In the genomic region with DNA sequence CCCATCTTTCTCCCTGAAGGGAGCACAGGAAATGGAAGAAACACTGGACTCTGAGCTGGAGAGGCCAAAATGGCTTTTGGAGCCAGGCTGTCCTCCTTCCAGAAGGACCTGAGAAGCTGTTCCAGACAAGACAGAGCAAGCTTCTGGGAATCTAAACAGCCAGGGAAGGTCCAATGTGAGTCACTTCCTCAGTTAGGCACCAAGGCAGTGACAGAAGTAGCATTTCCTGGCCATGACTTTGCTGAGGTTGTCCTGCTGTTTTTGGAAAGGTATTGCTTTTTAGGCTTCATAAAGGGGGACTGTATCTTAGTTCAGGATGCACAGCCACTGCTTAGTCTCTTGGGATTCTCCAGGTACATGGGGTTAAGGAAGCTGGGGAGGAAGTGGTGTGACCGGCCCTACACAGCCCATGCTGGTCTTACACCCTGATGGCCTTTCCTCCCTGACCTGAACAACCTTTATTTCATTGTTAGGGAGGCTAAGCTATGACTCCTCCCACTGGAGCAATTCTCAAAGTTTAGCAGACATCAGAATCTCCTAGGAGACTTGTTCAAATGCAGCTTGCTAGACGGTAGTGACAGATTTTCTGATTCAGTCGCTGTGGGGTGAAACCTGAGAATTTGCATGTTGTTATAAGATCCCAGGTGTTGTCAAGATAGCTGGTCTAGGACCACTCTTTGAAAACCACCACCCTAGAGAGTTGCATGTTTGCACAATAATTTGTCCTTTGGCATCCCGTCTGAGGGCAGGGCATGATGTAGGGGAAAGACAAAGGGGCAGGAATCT, we compare ENCODE assay signal across 9 cellular contexts. TPM values are rescaled to one million over a fixed set of nuclear protein-coding genes. Genes with fewer than 3 reads are reported as not detected.
DNase-seq lines count a peak whose midpoint lies in the region; ATAC-seq and TF ChIP-seq lines count a peak whose summit lies in the region.
"Had no signal": no experiment of that assay in that cellular context is flagged by ENCODE, and none has a peak within 500 bp of the region (broad histone marks: within the 10 kb centered on the region; RNA-seq: fewer than 3 reads in every experiment).

No MANE protein-coding gene starts in this region.

- no peaks in the 10 kb centered on the region for H3K36me3 ChIP-seq in heart left ventricle
- H3K36me3 ChIP-seq: upper lobe of left lung had no signal

- peaks cover 1% of the 10 kb centered on the region for H3K27me3 Mint-ChIP-seq in endothelial cell (ENCODE audit: unreplicated experiment)

- DNase-seq in foreskin keratinocyte (peak in 1 of 2 donors; percentile 53), heart left ventricle (no peak), NCI-H1930 (lab: John Stamatoyannopoulos, UW) (no peak), GM10248 (ENCODE audit: extremely low spot score) (no peak), endothelial cell (ENCODE audit: low spot score) (no peak)
- DNase-seq: upper lobe of left lung had no signal

- TF ChIP-seq CTCF in foreskin keratinocyte (conservative IDR thresholded peaks at IDR 0.05) (no peak), heart left ventricle (IDR thresholded peaks at IDR 0.05) (no peak), GM10248 (IDR thresholded peaks at IDR 0.05; ENCODE audit: control extremely low read depth, extremely low read depth, low read depth, missing control alignments) (no peak), endothelial cell (IDR thresholded peaks at IDR 0.05; ENCODE audit: unreplicated experiment) (no peak)

- H3K9me3 ChIP-seq in heart left ventricle, result peaks cover 0 to 14% (median 0%) of the 10 kb centered on the region in 12 donors
- H3K9me3 ChIP-seq: upper lobe of left lung had no signal

- H3K27ac Mint-ChIP-seq in endothelial cell (ENCODE audit: unreplicated experiment), result no peak overlapping the region

- H3K4me1 Mint-ChIP-seq in endothelial cell (ENCODE audit: unreplicated experiment), result no peaks in the 10 kb centered on the region

- peak overlapping the region; percentile 81 for H3K27ac ChIP-seq in foreskin keratinocyte
- H3K27ac ChIP-seq in heart left ventricle, result no peak overlapping the region
- H3K27ac ChIP-seq: upper lobe of left lung had no signal

- POLR2A ChIA-PET in GM10248 (lab: Yijun Ruan, JAX), result no interaction called here

- CTCF ChIA-PET in GM10248 (lab: Yijun Ruan, JAX), result interaction anchor here (1.3 to 5.4 kb wide), 2 partner anchors 9 to 100 kb away, joined by 5 to 45 read pairs; no protein-coding TSS in a partner anchor

- H3K27me3 ChIP-seq in foreskin keratinocyte (no peaks in the 10 kb centered on the region), heart left ventricle (no peaks in the 10 kb centered on the region)
- H3K27me3 ChIP-seq: upper lobe of left lung had no signal

- H3K4me1 ChIP-seq in foreskin keratinocyte (peaks cover 26% of the 10 kb centered on the region), heart left ventricle (no peaks in the 10 kb centered on the region)
- H3K4me1 ChIP-seq: upper lobe of left lung had no signal

- no peaks in the 10 kb centered on the region for H3K36me3 Mint-ChIP-seq in endothelial cell (ENCODE audit: low read depth, unreplicated experiment)

- intact Hi-C loops in heart left ventricle (cut with DNase I), result no loop called here

- H3K9me3 Mint-ChIP-seq in endothelial cell (ENCODE audit: unreplicated experiment), result no peaks in the 10 kb centered on the region

- no peak for TF ChIP-seq POLR2A in heart left ventricle (IDR thresholded peaks at IDR 0.05)

- no peak overlapping the region for H3K4me3 Mint-ChIP-seq in endothelial cell (ENCODE audit: unreplicated experiment)

- peak; percentile 71 for ATAC-seq in GM18520 (IDR thresholded peaks at IDR 0.05; ENCODE audit: unreplicated experiment)
- ATAC-seq in GM21786 (IDR thresholded peaks at IDR 0.05; ENCODE audit: unreplicated experiment), result peak; percentile 53
- ATAC-seq in HG03442 (IDR thresholded peaks at IDR 0.05; ENCODE audit: unreplicated experiment), result peak; percentile 57
- ATAC-seq in foreskin keratinocyte, result peak; percentile 7
- no peak for ATAC-seq in heart left ventricle

- H3K4me3 ChIP-seq in heart left ventricle, result no peak overlapping the region
- H3K4me3 ChIP-seq: upper lobe of left lung had no signal

- WGBS in heart left ventricle, 4 donors, result 64% methylated on average over 4 of the region's 4 CpGs

RNA-seq across cellular contexts. Expression of a gene that starts 6.8 kb away (rescaled TPM):
- total RNA-seq in foreskin keratinocyte (0.07 and 0.35 TPM in 2 replicates), heart left ventricle (1 to 10 TPM in 1 of 9 donors, under 1 TPM in 7, not detected in 1; 0.19 to 1.5 (median 0.35) TPM), endothelial cell (ENCODE audit: unreplicated experiment) (0.23 TPM)
- polyA plus RNA-seq in foreskin keratinocyte (0.10 TPM in 1 of 2 replicates, not detected in the other), heart left ventricle (1 to 10 TPM in 1 of 2 donors, under 1 TPM in 1; 0.42 to 1.1 TPM)

RNA-seq across cellular contexts. Expression of a gene that starts 34.5 kb away (rescaled TPM):
- total RNA-seq in foreskin keratinocyte, result not detected in 2 replicates
- polyA plus RNA-seq in foreskin keratinocyte, result not detected in 2 replicates
- 1 to 10 TPM in 1 of 9 donors, under 1 TPM in 5, not detected in 3; 0.11 to 1.3 (median 0.37) TPM for total RNA-seq in heart left ventricle
- polyA plus RNA-seq in heart left ventricle, result under 1 TPM in 1 of 2 donors, not detected in 1; 0.36 TPM
- total RNA-seq in endothelial cell (ENCODE audit: unreplicated experiment), result 0.28 TPM

Comparison
In these comparisons a context has a peak if more than half of its experiments do, and no peak if none do; other contexts are left out.
1. ATAC-seq: peak in GM18520 (single experiment), GM21786 (single experiment), HG03442 (single experiment) and foreskin keratinocyte (single experiment); none in heart left ventricle (0 of 4).